8 cellular contexts compared by ENCODE assay signal in genomic region chr3:185153170-185153733, GRCh38. TPM values are rescaled to one million over a fixed set of nuclear protein-coding genes. Genes with fewer than 3 reads are reported as not detected.
DNase-seq lines count a peak whose midpoint lies in the region; ATAC-seq, FAIRE-seq and TF ChIP-seq lines count a peak whose summit lies in the region.

No MANE protein-coding gene starts in this region.

- ATAC-seq in mucosa of descending colon: peak; percentile 49
- no peak for ATAC-seq in HG02642 (IDR thresholded peaks at IDR 0.05; ENCODE audit: poor library complexity, unreplicated experiment)

- no peaks in the 10 kb centered on the region for H3K9me3 ChIP-seq in mucosa of descending colon

- DNase-seq in NCI-H2196 (lab: John Stamatoyannopoulos, UW; ENCODE audit: unreplicated experiment) (peak; percentile 64), ecto neural progenitor cell (ENCODE audit: low spot score) (peak; percentile 64), mucosa of descending colon (peak; percentile 34 to 69 (median 64)), urothelium cell line (ENCODE audit: low spot score) (peak; percentile 73), KG1 (lab: John Stamatoyannopoulos, UW) (no peak), NCI-H146 (lab: John Stamatoyannopoulos, UW) (no peak)

- intact Hi-C loops in mucosa of descending colon (cut with DNase I, micrococcal nuclease): no loop called here

- TF ChIP-seq CTCF in GM12875 (IDR thresholded peaks at IDR 0.05; ENCODE audit: borderline replicate concordance, insufficient read depth, low read depth, low read length) (no peak), mucosa of descending colon (IDR thresholded peaks at IDR 0.05) (no peak)

- peak; percentile 46 for FAIRE-seq in urothelium cell line (lab: Jason Lieb, UNC)

- H3K4me3 ChIP-seq in GM12875 (ENCODE audit: low read depth, low read length): peak overlapping the region; percentile 44
- peak overlapping the region; percentile 45 for H3K4me3 ChIP-seq in mucosa of descending colon

- no peaks in the 10 kb centered on the region for H3K36me3 ChIP-seq in mucosa of descending colon (ENCODE audit: low read depth)

- no peaks in the 10 kb centered on the region for H3K4me1 ChIP-seq in mucosa of descending colon (ENCODE audit: low read depth)

RNA-seq across cellular contexts. Expression of gene C3orf70, which starts 0.4 kb away (rescaled TPM):
- 10 to 100 TPM; 15.1 to 32.7 (median 16.9) TPM for total RNA-seq in mucosa of descending colon

Comparison
In these comparisons a context has a peak if more than half of its experiments do, and no peak if none do; other contexts are left out.
1. DNase-seq: peak in NCI-H2196 (single experiment), ecto neural progenitor cell (single experiment), mucosa of descending colon (3 of 3) and urothelium cell line (single experiment); none in KG1 (single experiment) and NCI-H146 (single experiment).